16 cellular contexts compared by ENCODE assay signal in genomic region chr15:66815322-66815721, GRCh38.
DNase-seq lines count a peak whose midpoint lies in the region; ATAC-seq and TF ChIP-seq lines count a peak whose summit lies in the region.
"Had no signal": no experiment of that assay in that cellular context is flagged by ENCODE, and none has a peak within 500 bp of the region (broad histone marks: within the 10 kb centered on the region; RNA-seq: fewer than 3 reads in every experiment).

No MANE protein-coding gene starts in this region.

- TF ChIP-seq CTCF in fibroblast of the aortic adventitia (IDR thresholded peaks at IDR 0.05; ENCODE audit: insufficient read depth, low read length): no peak

- H3K9me3 ChIP-seq in right cardiac atrium (ENCODE audit: control insufficient read depth, low read length): no peaks in the 10 kb centered on the region

- no peak overlapping the region for H3K27ac ChIP-seq in right cardiac atrium (ENCODE audit: low read length)
- H3K27ac ChIP-seq: PC-9, spleen, tibial artery had no signal

- H3K4me3 ChIP-seq in fibroblast of the aortic adventitia (ENCODE audit: low read depth, low read length) (no peak overlapping the region), right cardiac atrium (ENCODE audit: low read length) (no peak overlapping the region)
- H3K4me3 ChIP-seq: PC-9, spleen, tibial artery had no signal

- DNase-seq in NOMO-1 treated with DMSO at 0.1 percent for 48 hours (lab: John Stamatoyannopoulos, UW; ENCODE audit: unreplicated experiment) (peak; percentile 22), NOMO-1 treated with dmso at 0.1 percent for 144 hours (lab: John Stamatoyannopoulos, UW; ENCODE audit: unreplicated experiment) (no peak), T1000 (lab: John Stamatoyannopoulos, UW) (peak; percentile 17), fibroblast of the aortic adventitia (ENCODE audit: low read depth) (peak; percentile 96), right cardiac atrium (no peak), DMS79 treated with DMSO at 0.1 percent for 48 hours (lab: John Stamatoyannopoulos, UW) (no peak)
- DNase-seq in stimulated activated CD4-positive, alpha-beta T cell treated with anti-CD3 and anti-CD28 coated beads, Interleukin-4, amount 100 ng/mL, for 24 hours: no peak
- DNase-seq: ACHN, DMS79, hippocampal formation, NCI-H2107, nucleus accumbens, PC-9, spleen had no signal

- 64% methylated on average over 3 of the region's 3 CpGs for WGBS in right cardiac atrium

- ATAC-seq in right cardiac atrium (no peak), HG02981 (IDR thresholded peaks at IDR 0.05; ENCODE audit: unreplicated experiment) (no peak)

- intact Hi-C loops in right cardiac atrium (cut with DNase I): no loop called here

- H3K27me3 ChIP-seq in right cardiac atrium (ENCODE audit: control insufficient read depth, insufficient read depth): no peaks in the 10 kb centered on the region
- H3K27me3 ChIP-seq: spleen, tibial artery had no signal

- no peaks in the 10 kb centered on the region for H3K4me1 ChIP-seq in right cardiac atrium (ENCODE audit: control insufficient read depth, insufficient read depth, low read length)
- H3K4me1 ChIP-seq: spleen, tibial artery had no signal

Comparison
In these comparisons a context has a peak if more than half of its experiments do, and no peak if none do; other contexts are left out.
1. DNase-seq: peak in NOMO-1 treated with DMSO at 0.1 percent for 48 hours (single experiment), T1000 (single experiment) and fibroblast of the aortic adventitia (single experiment); none in NOMO-1 treated with dmso at 0.1 percent for 144 hours (single experiment), right cardiac atrium (0 of 3), DMS79 treated with DMSO at 0.1 percent for 48 hours (single experiment) and stimulated activated CD4-positive, alpha-beta T cell treated with anti-CD3 and anti-CD28 coated beads, Interleukin-4, amount 100 ng/mL, for 24 hours (single experiment).